Comparison of ENCODE assay signal across 12 cellular contexts in genomic region chr19:39319098-39319891, GRCh38. TPM values are rescaled to one million over a fixed set of nuclear protein-coding genes. Genes with fewer than 3 reads are reported as not detected.
DNase-seq lines count a peak whose midpoint lies in the region; ATAC-seq, FAIRE-seq and TF ChIP-seq lines count a peak whose summit lies in the region.
"Had no signal": no experiment of that assay in that cellular context is flagged by ENCODE, and none has a peak within 500 bp of the region (broad histone marks: within the 10 kb centered on the region; RNA-seq: fewer than 3 reads in every experiment).

No MANE protein-coding gene starts in this region.

- peaks cover 13% of the 10 kb centered on the region for H3K4me1 ChIP-seq in CD4-positive, CD25-positive, alpha-beta regulatory T cell (ENCODE audit: control insufficient read depth, insufficient read depth, low read length, poor library complexity, severe bottlenecking)
- H3K4me1 ChIP-seq: uterus had no signal

- no peak overlapping the region for H3K4me3 ChIP-seq in CD4-positive, CD25-positive, alpha-beta regulatory T cell (ENCODE audit: low read depth, low read length)

- TF ChIP-seq CTCF in nephron (IDR thresholded peaks at IDR 0.05; ENCODE audit: unreplicated experiment in 3 of 3) = no peak

- H3K4me3 Mint-ChIP-seq in CD4-positive, CD25-positive, alpha-beta regulatory T cell = peak overlapping the region; percentile 73 to 87 (median 83)
- H3K4me3 Mint-ChIP-seq in activated naive CD8-positive, alpha-beta T cell treated with anti-CD3 and anti-CD28 coated beads, Interleukin-2, amount 50 U/mL, for 24 hours = peak overlapping the region; percentile 79
- H3K4me3 Mint-ChIP-seq in nephron = peak overlapping the region; percentile 75 to 88 (median 86)

- peaks cover 12% of the 10 kb centered on the region for H3K36me3 Mint-ChIP-seq in CD4-positive, CD25-positive, alpha-beta regulatory T cell
- no peaks in the 10 kb centered on the region for H3K36me3 Mint-ChIP-seq in activated naive CD8-positive, alpha-beta T cell treated with anti-CD3 and anti-CD28 coated beads, Interleukin-2, amount 50 U/mL, for 24 hours (ENCODE audit: low read depth)
- peaks cover 3% of the 10 kb centered on the region for H3K36me3 Mint-ChIP-seq in nephron (ENCODE audit: low read depth)

- H3K27ac ChIP-seq in CD4-positive, CD25-positive, alpha-beta regulatory T cell (ENCODE audit: insufficient read depth, low read length, poor library complexity, severe bottlenecking) = no peak overlapping the region
- H3K27ac ChIP-seq: uterus had no signal

- H3K9me3 Mint-ChIP-seq in CD4-positive, CD25-positive, alpha-beta regulatory T cell = peaks cover 0 to 2% (median 0%) of the 10 kb centered on the region in 7 donors
- no peaks in the 10 kb centered on the region for H3K9me3 Mint-ChIP-seq in activated naive CD8-positive, alpha-beta T cell treated with anti-CD3 and anti-CD28 coated beads, Interleukin-2, amount 50 U/mL, for 24 hours
- H3K9me3 Mint-ChIP-seq in nephron = no peaks in the 10 kb centered on the region

- no peaks in the 10 kb centered on the region for H3K27me3 ChIP-seq in CD4-positive, CD25-positive, alpha-beta regulatory T cell (ENCODE audit: control insufficient read depth, insufficient read depth, low read length)
- H3K27me3 ChIP-seq: uterus had no signal

- ATAC-seq in CD4-positive, CD25-positive, alpha-beta regulatory T cell (ENCODE audit: low read depth in 2 of 2) = no peak
- ATAC-seq in activated naive CD8-positive, alpha-beta T cell treated with anti-CD3 and anti-CD28 coated beads, Interleukin-2, amount 50 U/mL, for 24 hours = no peak

- peak; percentile 93 for FAIRE-seq in HTR-8/SVneo (lab: Jason Lieb, UNC)
- FAIRE-seq: frontal cortex had no signal

- H3K4me1 Mint-ChIP-seq in CD4-positive, CD25-positive, alpha-beta regulatory T cell = peaks cover 0 to 46% (median 18%) of the 10 kb centered on the region in 4 donors
- H3K4me1 Mint-ChIP-seq in activated naive CD8-positive, alpha-beta T cell treated with anti-CD3 and anti-CD28 coated beads, Interleukin-2, amount 50 U/mL, for 24 hours = peaks cover 17% of the 10 kb centered on the region
- peaks cover 9% of the 10 kb centered on the region for H3K4me1 Mint-ChIP-seq in nephron

- DNase-seq in CD4-positive, CD25-positive, alpha-beta regulatory T cell = no peak
- DNase-seq in HTR-8/SVneo (ENCODE audit: insufficient read length, low spot score) (no peak), NCI-H2029 treated with DMSO at 0.1 percent for 48 hours (lab: John Stamatoyannopoulos, UW) (no peak), GM03348 (ENCODE audit: low spot score) (no peak), KBM-7 (no peak)
- DNase-seq in activated naive CD8-positive, alpha-beta T cell treated with anti-CD3 and anti-CD28 coated beads, Interleukin-2, amount 50 U/mL, for 24 hours = no peak
- no peak for DNase-seq in activated CD4-positive, CD25-positive, alpha-beta regulatory T cell treated with anti-CD3 and anti-CD28 coated beads, Interleukin-2, amount 50 U/mL, for 72 hours
- DNase-seq: EL, uterus had no signal

- peak overlapping the region; percentile 2 to 94 (median 7) for H3K27ac Mint-ChIP-seq in CD4-positive, CD25-positive, alpha-beta regulatory T cell
- peak overlapping the region; percentile 59 for H3K27ac Mint-ChIP-seq in activated naive CD8-positive, alpha-beta T cell treated with anti-CD3 and anti-CD28 coated beads, Interleukin-2, amount 50 U/mL, for 24 hours
- H3K27ac Mint-ChIP-seq in nephron = no peak overlapping the region

- peaks cover 9% of the 10 kb centered on the region for H3K36me3 ChIP-seq in CD4-positive, CD25-positive, alpha-beta regulatory T cell (ENCODE audit: control insufficient read depth, insufficient read depth, low read length)
- H3K36me3 ChIP-seq: uterus had no signal

- no peaks in the 10 kb centered on the region for H3K27me3 Mint-ChIP-seq in CD4-positive, CD25-positive, alpha-beta regulatory T cell
- H3K27me3 Mint-ChIP-seq in activated naive CD8-positive, alpha-beta T cell treated with anti-CD3 and anti-CD28 coated beads, Interleukin-2, amount 50 U/mL, for 24 hours = no peaks in the 10 kb centered on the region
- peaks cover 31% of the 10 kb centered on the region for H3K27me3 Mint-ChIP-seq in nephron (ENCODE audit: low read depth)

- H3K9me3 ChIP-seq in CD4-positive, CD25-positive, alpha-beta regulatory T cell (ENCODE audit: control insufficient read depth in 2 of 2, low read length in 2 of 2) = no peaks in the 10 kb centered on the region
- H3K9me3 ChIP-seq: uterus had no signal

- in situ Hi-C loops in KBM-7 (cut with MboI; ENCODE audit: low pct_unique_long_range_greater_than_20kb, low sequenced_read_pairs) = no loop called here

RNA-seq across cellular contexts. Expression of gene LRFN1, which starts 1.4 kb away (rescaled TPM):
- total RNA-seq in CD4-positive, CD25-positive, alpha-beta regulatory T cell = 4.9 TPM
- 1 to 10 TPM; 2.1 to 4.9 (median 3.1) TPM for polyA plus RNA-seq in CD4-positive, CD25-positive, alpha-beta regulatory T cell

RNA-seq across cellular contexts. Expression of gene GMFG, which starts 16.5 kb away (rescaled TPM):
- total RNA-seq in CD4-positive, CD25-positive, alpha-beta regulatory T cell = 512 TPM
- polyA plus RNA-seq in CD4-positive, CD25-positive, alpha-beta regulatory T cell = 1,000 to 10,000 TPM; 1,343 to 1,906 (median 1,706) TPM

RNA-seq across cellular contexts. Expression of gene SAMD4B, which starts 22.9 kb away (rescaled TPM):
- total RNA-seq in CD4-positive, CD25-positive, alpha-beta regulatory T cell = 78.9 TPM
- polyA plus RNA-seq in CD4-positive, CD25-positive, alpha-beta regulatory T cell = 1 to 10 TPM; 5.7 to 9.9 (median 6.5) TPM

RNA-seq across cellular contexts. Expression of gene IFNL1, which starts 23.1 kb away (rescaled TPM):
- total RNA-seq in CD4-positive, CD25-positive, alpha-beta regulatory T cell = not detected
- not detected for polyA plus RNA-seq in CD4-positive, CD25-positive, alpha-beta regulatory T cell
- total RNA-seq: frontal cortex, M059J, uterus had no signal

RNA-seq across cellular contexts. Expression of gene IFNL2, which starts 51.1 kb away (rescaled TPM):
- total RNA-seq in CD4-positive, CD25-positive, alpha-beta regulatory T cell = not detected
- not detected for polyA plus RNA-seq in CD4-positive, CD25-positive, alpha-beta regulatory T cell
- total RNA-seq: frontal cortex, M059J, uterus had no signal

Comparison
In these comparisons a context has a peak if more than half of its experiments do, and no peak if none do; other contexts are left out.
1. H3K27ac Mint-ChIP-seq: peak in CD4-positive, CD25-positive, alpha-beta regulatory T cell (3 of 3) and activated naive CD8-positive, alpha-beta T cell treated with anti-CD3 and anti-CD28 coated beads, Interleukin-2, amount 50 U/mL, for 24 hours (single experiment); none in nephron (0 of 3).
2. Peak in every context shown above with its lines, with median percentiles within 50 percentile points of each other: H3K4me3 Mint-ChIP-seq.